9 cellular contexts compared by ENCODE assay signal in genomic region chr3:190883973-190884832, GRCh38. TPM values are rescaled to one million over a fixed set of nuclear protein-coding genes. Genes with fewer than 3 reads are reported as not detected.
DNase-seq lines count a peak whose midpoint lies in the region; FAIRE-seq and TF ChIP-seq lines count a peak whose summit lies in the region.
"Had no signal": no experiment of that assay in that cellular context is flagged by ENCODE, and none has a peak within 500 bp of the region (broad histone marks: within the 10 kb centered on the region; RNA-seq: fewer than 3 reads in every experiment).

No MANE protein-coding gene starts in this region.

- H3K9me3 Mint-ChIP-seq in mesothelial cell of epicardium = no peaks in the 10 kb centered on the region

- in situ Hi-C loops in G401 (cut with HindIII; ENCODE audit: low sequenced_read_pairs) = no loop called here

- no peak overlapping the region for H3K4me3 Mint-ChIP-seq in mesothelial cell of epicardium

- no peak overlapping the region for H3K4me3 ChIP-seq in H7 (ENCODE audit: insufficient read depth, low read depth, low read length)

- H3K36me3 Mint-ChIP-seq in mesothelial cell of epicardium = no peaks in the 10 kb centered on the region

- TF ChIP-seq CTCF in 22Rv1 (IDR thresholded peaks at IDR 0.05) = peak; percentile 94
- TF ChIP-seq CTCF in mesothelial cell of epicardium (IDR thresholded peaks at IDR 0.05; ENCODE audit: unreplicated experiment) = peak; percentile 64

- FAIRE-seq in RCC 7860 (lab: Jason Lieb, UNC) = peak; percentile 85

- H3K4me1 Mint-ChIP-seq in mesothelial cell of epicardium = no peaks in the 10 kb centered on the region

- no peak overlapping the region for H3K27ac Mint-ChIP-seq in mesothelial cell of epicardium

- DNase-seq in G401 (ENCODE audit: low spot score) (peak; percentile 70), H7 (peak; percentile 28), LHCN-M2 (ENCODE audit: low read depth) (peak; percentile 66), RCC 7860 (ENCODE audit: low spot score) (peak; percentile 25), dermis microvascular lymphatic vessel endothelial cell (ENCODE audit: low read depth in 2 of 2) (peak; percentile 15 to 51), mesothelial cell of epicardium (ENCODE audit: low spot score in 2 of 2, unreplicated experiment in 2 of 2) (peak in 1 of 2 experiments; percentile 50)
- DNase-seq in stimulated activated naive CD4-positive, alpha-beta T cell treated with Interleukin-2 at 50 U/mL for 16 hours (lab: John Stamatoyannopoulos, UW) = no peak

- peaks cover 15% of the 10 kb centered on the region for H3K27me3 Mint-ChIP-seq in mesothelial cell of epicardium (ENCODE audit: low read depth)

- H3K27me3 ChIP-seq in H7 (ENCODE audit: control insufficient read depth, insufficient read depth, low read length) = no peaks in the 10 kb centered on the region

- no peak overlapping the region for H3K27ac ChIP-seq in 22Rv1

- no peaks in the 10 kb centered on the region for H3K36me3 ChIP-seq in H7 (replicated peaks; ENCODE audit: control insufficient read depth, insufficient read depth, low read length)

RNA-seq across cellular contexts. Expression of gene GMNC, which starts 21.7 kb away (rescaled TPM):
- 0.03 and 0.55 TPM in 2 replicates for total RNA-seq in G401 (2014; rRNA removed; shearing (Covaris generic))
- total RNA-seq in H7 (2014; rRNA removed; shearing (Covaris generic)) = 0.07 TPM in 1 of 2 replicates, not detected in the other
- total RNA-seq in LHCN-M2 (2014; rRNA removed) = 0.75 TPM in 1 of 2 replicates, not detected in the other
- polyA plus RNA-seq in LHCN-M2 (2012) = not detected
- not detected in 2 replicates for total RNA-seq in dermis microvascular lymphatic vessel endothelial cell
- total RNA-seq in mesothelial cell of epicardium = 0.38 to 0.60 TPM (median 0.51 TPM) in 3 replicates
- total RNA-seq: left colon had no signal
